Comparison of ENCODE assay signal across 8 cellular contexts in genomic region chr14:60165547-60165876, GRCh38. TPM values are rescaled to one million over a fixed set of nuclear protein-coding genes. Genes with fewer than 3 reads are reported as not detected.
DNase-seq lines count a peak whose midpoint lies in the region; ATAC-seq and TF ChIP-seq lines count a peak whose summit lies in the region.

No MANE protein-coding gene starts in this region.

- peaks cover 31% of the 10 kb centered on the region for H3K4me1 ChIP-seq in CD8-positive, alpha-beta memory T cell (ENCODE audit: insufficient read depth, low read length)
- H3K4me1 ChIP-seq in GM23338 (ENCODE audit: insufficient read depth): peaks cover 27% of the 10 kb centered on the region

- H3K36me3 Mint-ChIP-seq in CD8-positive, alpha-beta memory T cell: peaks cover 0 to 26% (median 3%) of the 10 kb centered on the region in 3 donors
- no peaks in the 10 kb centered on the region; the same call in 2 of the 3 replicates for H3K36me3 Mint-ChIP-seq in GM23338 (ENCODE audit: low read depth)
- H3K36me3 Mint-ChIP-seq in glutamatergic neuron (ENCODE audit: unreplicated experiment): no peaks in the 10 kb centered on the region
- peaks cover 32% of the 10 kb centered on the region for H3K36me3 Mint-ChIP-seq in stimulated activated effector memory CD8-positive, alpha-beta T cell treated with anti-CD3 and anti-CD28 coated beads, Interleukin-12 subunit alpha, Interleukin-12 subunit beta, amount 100 ng/mL, for 72 hours

- no peak for DNase-seq in CD8-positive, alpha-beta memory T cell
- DNase-seq in GM23338 (ENCODE audit: low spot score) (no peak), glutamatergic neuron (no peak), dedifferentiated amniotic fluid mesenchymal stem cell (ENCODE audit: extremely low spot score) (no peak), NCI-H2081 (lab: John Stamatoyannopoulos, UW) (no peak)
- no peak for DNase-seq in stimulated activated effector memory CD8-positive, alpha-beta T cell treated with anti-CD3 and anti-CD28 coated beads, Interleukin-12 subunit alpha, Interleukin-12 subunit beta, amount 100 ng/mL, for 72 hours (ENCODE audit: low spot score in 2 of 2)

- POLR2A ChIA-PET in CD8-positive, alpha-beta memory T cell (lab: Charles Lee): interaction anchor here (1.0 to 3.6 kb wide), 7 partner anchors 11 to 201 kb away, joined by 3 to 37 read pairs (median 9); partner anchors contain the start of genes PCNX4 and PPM1A

- no peak for TF ChIP-seq CTCF in GM23338 (conservative IDR thresholded peaks at IDR 0.05; ENCODE audit: low read depth in 2 of 2)
- no peak for TF ChIP-seq CTCF in glutamatergic neuron (IDR thresholded peaks at IDR 0.05; ENCODE audit: partially characterized antibody, unreplicated experiment)

- H3K27me3 ChIP-seq in CD8-positive, alpha-beta memory T cell (ENCODE audit: insufficient read depth, low read length, poor library complexity, severe bottlenecking): no peaks in the 10 kb centered on the region
- H3K27me3 ChIP-seq in GM23338 (ENCODE audit: insufficient read depth): peaks cover 15% of the 10 kb centered on the region; the same call in 1 of the 2 replicates

- no peaks in the 10 kb centered on the region for H3K36me3 ChIP-seq in CD8-positive, alpha-beta memory T cell (ENCODE audit: insufficient read depth, low read length)
- H3K36me3 ChIP-seq in GM23338 (ENCODE audit: insufficient read depth): no peaks in the 10 kb centered on the region

- H4K20me1 ChIP-seq in GM23338 (replicated peaks; ENCODE audit: insufficient read depth): no peaks in the 10 kb centered on the region; the same call in 1 of the 2 replicates

- CTCF ChIA-PET in CD8-positive, alpha-beta memory T cell (lab: Charles Lee): interaction anchor here (1.2 to 5.1 kb wide), 15 partner anchors 9 to 201 kb away, joined by 3 to 49 read pairs (median 8); partner anchors contain the start of genes PCNX4 and PPM1A

- H3K27ac ChIP-seq in CD8-positive, alpha-beta memory T cell (ENCODE audit: low read depth, low read length): peak overlapping the region; percentile 91
- H3K27ac ChIP-seq in GM23338 (ENCODE audit: low read depth): no peak overlapping the region

- H3K4me3 Mint-ChIP-seq in CD8-positive, alpha-beta memory T cell: peak overlapping the region; percentile 87 to 100 (median 92)
- H3K4me3 Mint-ChIP-seq in GM23338 (peak overlapping the region; percentile 75), glutamatergic neuron (ENCODE audit: unreplicated experiment) (peak overlapping the region; percentile 90)
- H3K4me3 Mint-ChIP-seq in stimulated activated effector memory CD8-positive, alpha-beta T cell treated with anti-CD3 and anti-CD28 coated beads, Interleukin-12 subunit alpha, Interleukin-12 subunit beta, amount 100 ng/mL, for 72 hours: peak overlapping the region; percentile 91

- H3K9me3 Mint-ChIP-seq in CD8-positive, alpha-beta memory T cell: no peaks in the 10 kb centered on the region
- no peaks in the 10 kb centered on the region for H3K9me3 Mint-ChIP-seq in GM23338
- peaks cover 8% of the 10 kb centered on the region for H3K9me3 Mint-ChIP-seq in glutamatergic neuron (ENCODE audit: unreplicated experiment)
- no peaks in the 10 kb centered on the region for H3K9me3 Mint-ChIP-seq in stimulated activated effector memory CD8-positive, alpha-beta T cell treated with anti-CD3 and anti-CD28 coated beads, Interleukin-12 subunit alpha, Interleukin-12 subunit beta, amount 100 ng/mL, for 72 hours

- H3K27ac Mint-ChIP-seq in CD8-positive, alpha-beta memory T cell: peak overlapping the region; percentile 95 to 99 (median 98)
- no peak overlapping the region for H3K27ac Mint-ChIP-seq in GM23338
- peak overlapping the region; percentile 90 for H3K27ac Mint-ChIP-seq in glutamatergic neuron (ENCODE audit: unreplicated experiment)
- peak overlapping the region; percentile 96 for H3K27ac Mint-ChIP-seq in stimulated activated effector memory CD8-positive, alpha-beta T cell treated with anti-CD3 and anti-CD28 coated beads, Interleukin-12 subunit alpha, Interleukin-12 subunit beta, amount 100 ng/mL, for 72 hours

- H3K4me3 ChIP-seq in CD8-positive, alpha-beta memory T cell (ENCODE audit: low read length): peak overlapping the region; percentile 92
- peak overlapping the region; percentile 67 for H3K4me3 ChIP-seq in GM23338

- H3K4me1 Mint-ChIP-seq in CD8-positive, alpha-beta memory T cell: peaks cover 47 to 56% (median 51%) of the 10 kb centered on the region in 3 donors
- H3K4me1 Mint-ChIP-seq in GM23338 (peaks cover 19% of the 10 kb centered on the region), glutamatergic neuron (ENCODE audit: low read depth, unreplicated experiment) (peaks cover 11% of the 10 kb centered on the region)
- peaks cover 31% of the 10 kb centered on the region for H3K4me1 Mint-ChIP-seq in stimulated activated effector memory CD8-positive, alpha-beta T cell treated with anti-CD3 and anti-CD28 coated beads, Interleukin-12 subunit alpha, Interleukin-12 subunit beta, amount 100 ng/mL, for 72 hours

- H2AFZ ChIP-seq in GM23338: peak overlapping the region; percentile 92

- no peaks in the 10 kb centered on the region for H3F3A ChIP-seq in GM23338 (replicated peaks; ENCODE audit: low read depth)

- peak overlapping the region; percentile 89 for H3K4me2 ChIP-seq in GM23338

- ATAC-seq in GM23338 (no peak), SK-N-SH treated with all-trans-retinoic acid at 6 μM for 48 hours (peak; percentile 27; the same call in 2 of the 3 replicates), HG02678 (IDR thresholded peaks at IDR 0.05; ENCODE audit: unreplicated experiment) (no peak)
- ATAC-seq in stimulated activated effector memory CD8-positive, alpha-beta T cell treated with anti-CD3 and anti-CD28 coated beads, Interleukin-12 subunit alpha, Interleukin-12 subunit beta, amount 100 ng/mL, for 72 hours: peak; percentile 19

- H3K27me3 Mint-ChIP-seq in CD8-positive, alpha-beta memory T cell: no peaks in the 10 kb centered on the region
- peaks cover 3% of the 10 kb centered on the region for H3K27me3 Mint-ChIP-seq in GM23338 (ENCODE audit: insufficient read depth, low read depth, poor library complexity)
- H3K27me3 Mint-ChIP-seq in glutamatergic neuron (ENCODE audit: unreplicated experiment): peaks cover 9% of the 10 kb centered on the region

- no peaks in the 10 kb centered on the region for H3K9me3 ChIP-seq in CD8-positive, alpha-beta memory T cell (ENCODE audit: low read length)

- no peaks in the 10 kb centered on the region for H3K9me2 ChIP-seq in GM23338 (ENCODE audit: insufficient read depth)

- 0 out of 2 replicates have a peak, but pooled peaks cover 8% of the 10 kb centered on the region for H3K79me2 ChIP-seq in GM23338 (replicated peaks; ENCODE audit: insufficient read depth)

TF ChIP-seq in GM23338, 12 proteins besides CTCF, POLR2A, EP300 and RAD21:
- TF ChIP-seq NANOG (IDR thresholded peaks at IDR 0.05; ENCODE audit: borderline replicate concordance) (no peak), EZH2 (IDR thresholded peaks at IDR 0.05; ENCODE audit: low read depth, unreplicated experiment) (no peak)

TF ChIP-seq in SK-N-SH treated with all-trans-retinoic acid at 6 μM for 48 hours, 23 proteins besides CTCF, POLR2A, EP300 and RAD21:
- TF ChIP-seq PPARA (CRISPR knock-in tag; IDR thresholded peaks at IDR 0.05; ENCODE audit: borderline replicate concordance) (no peak), TSHZ2 (CRISPR knock-in tag; IDR thresholded peaks at IDR 0.05) (0 out of 2 replicates have a peak, but pooled peaks have one; percentile 1)

RNA-seq across cellular contexts. Expression of gene DHRS7, which starts 0.3 kb away (rescaled TPM):
- 10 to 100 TPM; 79.8 to 80.6 TPM for total RNA-seq in CD8-positive, alpha-beta memory T cell
- 272 TPM for polyA plus RNA-seq in CD8-positive, alpha-beta memory T cell
- 39.3 and 46.4 TPM in 2 replicates for total RNA-seq in GM23338 (2014; rRNA removed; shearing (Covaris generic))
- 34.4 and 39.4 TPM in 2 replicates for polyA plus RNA-seq in GM23338 (2016; fragmentation: Nextera tagmentation; extraction: Ambion mirVana)
- 74.8 TPM for total RNA-seq in glutamatergic neuron (ENCODE audit: unreplicated experiment)

Comparison
In these comparisons a context has a peak if more than half of its experiments do, and no peak if none do; other contexts are left out.
1. ATAC-seq: peak in SK-N-SH treated with all-trans-retinoic acid at 6 μM for 48 hours (single experiment) and stimulated activated effector memory CD8-positive, alpha-beta T cell treated with anti-CD3 and anti-CD28 coated beads, Interleukin-12 subunit alpha, Interleukin-12 subunit beta, amount 100 ng/mL, for 72 hours (single experiment); none in GM23338 (single experiment) and HG02678 (single experiment).
2. Peak in every context shown above with its lines, with median percentiles within 50 percentile points of each other: H3K4me3 Mint-ChIP-seq.